ENCODE assay signal across 8 cellular contexts in the genomic region with DNA sequence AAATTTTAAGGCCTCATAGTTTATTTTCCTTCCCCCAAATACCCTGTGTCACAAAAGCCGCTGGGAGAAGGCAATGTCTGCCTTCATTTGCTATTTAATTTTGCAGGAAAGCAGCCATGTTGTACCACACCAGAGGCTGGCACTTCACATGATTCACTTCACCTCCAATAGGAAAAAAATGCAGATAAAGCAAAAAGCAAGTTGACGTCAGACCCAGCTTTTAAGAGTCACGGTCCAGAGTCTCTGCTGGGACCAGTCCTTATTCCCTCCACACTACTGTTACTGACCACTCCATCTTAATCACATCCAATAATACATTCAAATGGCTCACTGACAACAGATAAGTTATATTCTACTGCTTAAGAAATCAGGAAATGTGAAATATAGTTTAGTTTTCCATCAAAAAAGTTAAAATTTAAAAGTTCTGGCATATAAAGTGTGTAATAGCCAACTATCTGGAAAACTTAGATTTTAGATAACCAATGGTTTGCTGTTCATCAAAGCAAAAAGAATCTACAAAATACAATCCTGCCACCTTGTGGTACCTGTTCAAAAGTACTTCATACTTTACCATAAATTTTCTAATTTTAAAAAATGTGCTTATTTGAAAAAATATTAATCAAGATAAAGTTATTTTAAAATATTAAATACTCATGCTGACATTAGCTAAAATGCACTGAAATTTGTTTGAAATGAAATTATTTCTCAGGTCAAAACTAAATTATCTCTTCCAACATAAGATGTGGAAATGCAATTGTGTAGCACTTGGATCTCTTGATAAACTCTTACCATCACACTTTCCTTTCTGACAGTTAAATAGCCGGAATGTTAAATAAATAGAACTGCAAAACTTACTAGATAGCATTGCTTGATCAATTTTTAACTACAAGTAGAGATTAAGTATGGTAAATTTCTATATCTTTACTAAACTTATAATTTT.
DNase-seq lines count a peak whose midpoint lies in the region; ATAC-seq and TF ChIP-seq lines count a peak whose summit lies in the region.

No MANE protein-coding gene starts in this region.

- H3K4me3 ChIP-seq in AG09309 (ENCODE audit: control insufficient read depth, low read depth, low read length), result no peak overlapping the region

- peaks cover 1% of the 10 kb centered on the region; the same call in 1 of the 2 replicates for H3K27me3 Mint-ChIP-seq in HFFc6 (ENCODE audit: insufficient read depth)
- H3K27me3 Mint-ChIP-seq in glutamatergic neuron (ENCODE audit: unreplicated experiment), result peaks cover 2% of the 10 kb centered on the region

- H3K4me3 Mint-ChIP-seq in HFFc6 (peak overlapping the region; percentile 71), glutamatergic neuron (ENCODE audit: unreplicated experiment) (no peak overlapping the region)

- H3K4me1 Mint-ChIP-seq in HFFc6 (ENCODE audit: low read depth) (peaks cover 55% of the 10 kb centered on the region), glutamatergic neuron (ENCODE audit: low read depth, unreplicated experiment) (peaks cover 6% of the 10 kb centered on the region)

- H3K9me3 Mint-ChIP-seq in HFFc6 (no peaks in the 10 kb centered on the region), glutamatergic neuron (ENCODE audit: unreplicated experiment) (no peaks in the 10 kb centered on the region)

- H3K36me3 Mint-ChIP-seq in HFFc6 (ENCODE audit: low read depth), result peaks cover 4% of the 10 kb centered on the region; the same call in 1 of the 2 replicates
- H3K36me3 Mint-ChIP-seq in glutamatergic neuron (ENCODE audit: unreplicated experiment), result no peaks in the 10 kb centered on the region

- peak overlapping the region; percentile 30 for H3K27ac Mint-ChIP-seq in HFFc6
- no peak overlapping the region for H3K27ac Mint-ChIP-seq in glutamatergic neuron (ENCODE audit: unreplicated experiment)

- ATAC-seq in HG03097 (IDR thresholded peaks at IDR 0.05; ENCODE audit: low FRiP score, unreplicated experiment), result no peak
- ATAC-seq in HG02981 (IDR thresholded peaks at IDR 0.05; ENCODE audit: unreplicated experiment), result no peak
- ATAC-seq in GM19467 (IDR thresholded peaks at IDR 0.05; ENCODE audit: unreplicated experiment), result no peak
- ATAC-seq in HG03354 (IDR thresholded peaks at IDR 0.05; ENCODE audit: poor library complexity, severe bottlenecking, unreplicated experiment), result no peak

- TF ChIP-seq CTCF in AG09309 (IDR thresholded peaks at IDR 0.05; ENCODE audit: control insufficient read depth, insufficient read depth, low read depth, low read length, missing control alignments) (peak; percentile 37), HFFc6 (IDR thresholded peaks at IDR 0.05) (peak; percentile 87), glutamatergic neuron (IDR thresholded peaks at IDR 0.05; ENCODE audit: partially characterized antibody, unreplicated experiment) (peak; percentile 70)

- DNase-seq in AG09309 (ENCODE audit: low read depth) (no peak), HFFc6 (no peak), SKM-1 (lab: John Stamatoyannopoulos, UW; ENCODE audit: unreplicated experiment) (peak; percentile 4), glutamatergic neuron (no peak)

Comparison
In these comparisons a context has a peak if more than half of its experiments do, and no peak if none do; other contexts are left out.
1. CTCF ChIP-seq: peak in every context shown above with its lines; median percentile 87 in HFFc6; 70 in glutamatergic neuron; 37 in AG09309.